7 cellular contexts compared by ENCODE assay signal in genomic region chr3:154919226-154919625, GRCh38.
"Had no signal": no experiment of that assay in that cellular context is flagged by ENCODE, and none has a peak within 500 bp of the region (broad histone marks: within the 10 kb centered on the region; RNA-seq: fewer than 3 reads in every experiment).

No MANE protein-coding gene starts in this region.

- H3K4me3 Mint-ChIP-seq: IgD-negative memory B cell had no signal

- H3K4me1 Mint-ChIP-seq: IgD-negative memory B cell had no signal

- DNase-seq: IMR-90, KBM-7 had no signal

- H3K27me3 Mint-ChIP-seq: IgD-negative memory B cell had no signal

- H3K27ac ChIP-seq: HL-60 had no signal

- H3K36me3 Mint-ChIP-seq: IgD-negative memory B cell had no signal

- H3K27ac Mint-ChIP-seq: IgD-negative memory B cell had no signal

- H3K4me3 ChIP-seq: K562 had no signal

- FAIRE-seq: HepG2, HTR-8/SVneo, K562 had no signal
